8 cellular contexts compared by ENCODE assay signal in genomic region chr12:122021822-122022392, GRCh38. TPM values are rescaled to one million over a fixed set of nuclear protein-coding genes. Genes with fewer than 3 reads are reported as not detected.
A peak's percentile ranks its signal among the peaks of the same experiment; 100 is the strongest.
DNase-seq lines count a peak whose midpoint lies in the region; ATAC-seq and TF ChIP-seq lines count a peak whose summit lies in the region.

TSS of gene BCL7A (plus strand) at chr12:122021884. CDS start at chr12:122022092, 208 bp downstream.

- peak within 1 kb of the TSS; percentile 65 for H3K4me3 ChIP-seq in kidney epithelial cell (ENCODE audit: low read depth, low read length)

- peaks cover 2% of the 10 kb centered on the region for H3K27me3 Mint-ChIP-seq in activated B cell treated with CpG ODN at 0.5 μM for 24 hours
- H3K27me3 Mint-ChIP-seq in chondrocyte (ENCODE audit: low read depth): no peaks in the 10 kb centered on the region

- CTCF ChIA-PET in activated B cell treated with CpG ODN at 0.5 μM for 24 hours (lab: Charles Lee): interaction anchor here (2.4 kb wide), 1 partner anchor 30 kb away, joined by 7 read pairs; no protein-coding TSS in a partner anchor

- H3K4me1 Mint-ChIP-seq in activated B cell treated with CpG ODN at 0.5 μM for 24 hours (peaks cover 45% of the 10 kb centered on the region), chondrocyte (ENCODE audit: low read depth) (peaks cover 15% of the 10 kb centered on the region)

- DNase-seq in NCI-H1436 (lab: John Stamatoyannopoulos, UW) (peak; percentile 43), NCI-H1436 treated with DMSO at 0.1 percent for 48 hours (lab: John Stamatoyannopoulos, UW) (no peak), NCI-H187 (lab: John Stamatoyannopoulos, UW) (peak; percentile 45 to 62), activated B cell treated with CpG ODN at 0.5 μM for 24 hours (peak; percentile 72), chondrocyte (ENCODE audit: low spot score) (no peak), kidney epithelial cell (ENCODE audit: low read depth) (no peak)
- peak; percentile 62 for DNase-seq in stimulated activated CD4-positive, alpha-beta T cell treated with anti-CD3 and anti-CD28 coated beads, Interleukin-12 subunit alpha, Interleukin-12 subunit beta, amount 100 ng/mL, for 4 hours

- peak within 1 kb of the TSS; percentile 91 for H3K4me3 Mint-ChIP-seq in activated B cell treated with CpG ODN at 0.5 μM for 24 hours
- H3K4me3 Mint-ChIP-seq in chondrocyte (ENCODE audit: unreplicated experiment): peak within 1 kb of the TSS; percentile 77

- intact Hi-C loops in activated B cell treated with CpG ODN at 0.5 μM for 24 hours (cut with micrococcal nuclease): loop anchor here (1.0 to 5.0 kb wide), 5 partner anchors 13 to 555 kb away; partner anchors contain the start of genes ORAI1 and SETD1B

- H3K36me3 Mint-ChIP-seq in activated B cell treated with CpG ODN at 0.5 μM for 24 hours (ENCODE audit: low read depth): peaks cover 8% of the 10 kb centered on the region
- H3K36me3 Mint-ChIP-seq in chondrocyte (ENCODE audit: low read depth): peaks cover 2% of the 10 kb centered on the region

- no peaks in the 10 kb centered on the region for H3K9me3 Mint-ChIP-seq in activated B cell treated with CpG ODN at 0.5 μM for 24 hours
- peaks cover 4% of the 10 kb centered on the region for H3K9me3 Mint-ChIP-seq in chondrocyte (ENCODE audit: low read depth)

- no peaks in the 10 kb centered on the region for H3K36me3 ChIP-seq in kidney epithelial cell (ENCODE audit: control insufficient read depth, insufficient read depth, low read length)

- H3K27me3 ChIP-seq in kidney epithelial cell (ENCODE audit: control insufficient read depth, insufficient read depth, low read length): no peaks in the 10 kb centered on the region

- ATAC-seq in activated B cell treated with CpG ODN at 0.5 μM for 24 hours (ENCODE audit: low read depth): peak; percentile 76
- no peak for ATAC-seq in GM18909 (IDR thresholded peaks at IDR 0.05; ENCODE audit: poor library complexity, unreplicated experiment)

- no peak for TF ChIP-seq CTCF in activated B cell treated with CpG ODN at 0.5 μM for 24 hours (IDR thresholded peaks at IDR 0.05)
- TF ChIP-seq CTCF in chondrocyte (IDR thresholded peaks at IDR 0.05): no peak
- TF ChIP-seq CTCF in kidney epithelial cell (IDR thresholded peaks at IDR 0.05; ENCODE audit: insufficient read depth, low read length, poor library complexity, severe bottlenecking): no peak

- POLR2A ChIA-PET in activated B cell treated with CpG ODN at 0.5 μM for 24 hours (lab: Charles Lee): interaction anchor here (0.5 to 11.7 kb wide), 20 partner anchors 9 to 1793 kb away, joined by 3 to 216 read pairs (median 4); partner anchors contain the start of gene CFAP251

- peak within 1 kb of the TSS; percentile 95 for H3K27ac Mint-ChIP-seq in activated B cell treated with CpG ODN at 0.5 μM for 24 hours
- peak within 1 kb of the TSS; percentile 69 for H3K27ac Mint-ChIP-seq in chondrocyte (ENCODE audit: unreplicated experiment)

RNA-seq across cellular contexts. Expression of gene BCL7A, which starts in this region (rescaled TPM):
- 38.6 and 41.4 TPM in 2 replicates for total RNA-seq in activated B cell treated with CpG ODN at 0.5 μM for 24 hours
- total RNA-seq in chondrocyte: 7.1 to 10.0 TPM (median 9.1 TPM) in 3 replicates
- 20.5 and 23.8 TPM in 2 replicates for total RNA-seq in kidney epithelial cell

Comparison
In these comparisons a context has a peak if more than half of its experiments do, and no peak if none do; other contexts are left out.
1. DNase-seq: peak in NCI-H1436 (single experiment), NCI-H187 (2 of 2), activated B cell treated with CpG ODN at 0.5 μM for 24 hours (single experiment) and stimulated activated CD4-positive, alpha-beta T cell treated with anti-CD3 and anti-CD28 coated beads, Interleukin-12 subunit alpha, Interleukin-12 subunit beta, amount 100 ng/mL, for 4 hours (single experiment); none in NCI-H1436 treated with DMSO at 0.1 percent for 48 hours (single experiment), chondrocyte (single experiment) and kidney epithelial cell (single experiment).